Comparison of ENCODE assay signal across 9 cellular contexts in genomic region chr2:136375017-136375901, GRCh38.
DNase-seq lines count a peak whose midpoint lies in the region; ATAC-seq and TF ChIP-seq lines count a peak whose summit lies in the region.
"Had no signal": no experiment of that assay in that cellular context is flagged by ENCODE, and none has a peak within 500 bp of the region (broad histone marks: within the 10 kb centered on the region; RNA-seq: fewer than 3 reads in every experiment).

No MANE protein-coding gene starts in this region.

- no peak overlapping the region for H3K4ac ChIP-seq in trophoblast cell (ENCODE audit: low read depth, low read length)

- CTCF ChIA-PET in A673 (lab: Charles Lee), result interaction anchor here (0.6 kb wide), 1 partner anchor 416 kb away, joined by 6 read pairs; no protein-coding TSS in a partner anchor

- no peak overlapping the region for H4K12ac ChIP-seq in trophoblast cell (ENCODE audit: low read depth, low read length)

- H3K27ac ChIP-seq in trophoblast cell (ENCODE audit: low read depth, low read length) (no peak overlapping the region), A673 (ENCODE audit: low read depth, low read length, poor library complexity, severe bottlenecking) (no peak overlapping the region)
- H3K27ac ChIP-seq: SK-N-MC had no signal

- no peaks in the 10 kb centered on the region for H3K79me1 ChIP-seq in trophoblast cell (ENCODE audit: low read length)

- no peak overlapping the region for H3K4me2 ChIP-seq in trophoblast cell (ENCODE audit: low read length)

- H2BK12ac ChIP-seq in trophoblast cell (ENCODE audit: low read length), result no peak overlapping the region

- H4K91ac ChIP-seq in trophoblast cell (ENCODE audit: low read depth, low read length), result no peak overlapping the region

- no peaks in the 10 kb centered on the region for H3K36me3 Mint-ChIP-seq in activated CD4-positive, alpha-beta T cell treated with anti-CD3 and anti-CD28 coated beads, Interleukin-2, amount 10 ng/mL, durations not matched to agents 24 days and 14 days (ENCODE audit: low read depth)
- H3K36me3 Mint-ChIP-seq in nephron progenitor cell (ENCODE audit: low read depth), result no peaks in the 10 kb centered on the region

- no peak overlapping the region for H3K9ac ChIP-seq in trophoblast cell (ENCODE audit: low read length)

- H3K4me1 ChIP-seq in trophoblast cell (ENCODE audit: control insufficient read depth in 1 of 2, insufficient read depth in 2 of 2, low read length in 2 of 2), result peaks cover 0 to 3% of the 10 kb centered on the region in 2 experiments
- H3K4me1 ChIP-seq in A673 (ENCODE audit: insufficient read depth, low read length, poor library complexity, severe bottlenecking), result no peaks in the 10 kb centered on the region

- no peak overlapping the region for H3K4me3 ChIP-seq in trophoblast cell (ENCODE audit: low read depth, low read length)
- H3K4me3 ChIP-seq in A673 (ENCODE audit: low read depth, low read length, poor library complexity, severe bottlenecking), result no peak overlapping the region
- H3K4me3 ChIP-seq: SK-N-MC had no signal

- peaks cover 3% of the 10 kb centered on the region for H3K27me3 Mint-ChIP-seq in activated CD4-positive, alpha-beta T cell treated with anti-CD3 and anti-CD28 coated beads, Interleukin-2, amount 10 ng/mL, durations not matched to agents 24 days and 14 days
- no peaks in the 10 kb centered on the region for H3K27me3 Mint-ChIP-seq in nephron progenitor cell (ENCODE audit: low read depth, poor library complexity)

- no peak overlapping the region for H2BK120ac ChIP-seq in trophoblast cell (ENCODE audit: insufficient read depth, low read length, poor library complexity)

- no peak overlapping the region for H2AK5ac ChIP-seq in trophoblast cell (ENCODE audit: low read length)

- H3K14ac ChIP-seq in trophoblast cell (ENCODE audit: low read length), result no peak overlapping the region

- no peak overlapping the region for H2AFZ ChIP-seq in trophoblast cell (ENCODE audit: insufficient read depth, low read length, poor library complexity)

- H3K9me3 ChIP-seq in trophoblast cell (ENCODE audit: insufficient read depth, low read depth, low read length), result no peaks in the 10 kb centered on the region
- H3K9me3 ChIP-seq in A673 (ENCODE audit: low read depth, low read length, poor library complexity, severe bottlenecking), result no peaks in the 10 kb centered on the region

- H3K23ac ChIP-seq in trophoblast cell (ENCODE audit: low read length), result no peak overlapping the region

- H3K18ac ChIP-seq in trophoblast cell (ENCODE audit: low read length), result no peak overlapping the region

- H2BK5ac ChIP-seq in trophoblast cell (ENCODE audit: low read depth, low read length, poor library complexity), result no peak overlapping the region

- no peaks in the 10 kb centered on the region for H3K79me2 ChIP-seq in trophoblast cell (ENCODE audit: control insufficient read depth, insufficient read depth, low read length, poor library complexity)

- H3K27ac Mint-ChIP-seq in activated CD4-positive, alpha-beta T cell treated with anti-CD3 and anti-CD28 coated beads, Interleukin-2, amount 10 ng/mL, durations not matched to agents 24 days and 14 days, result peak overlapping the region; percentile 96
- H3K27ac Mint-ChIP-seq in nephron progenitor cell, result peak overlapping the region; percentile 70

- TF ChIP-seq CTCF in nephron progenitor cell (IDR thresholded peaks at IDR 0.05) (no peak), A673 (conservative IDR thresholded peaks at IDR 0.05; ENCODE audit: low read depth, low read length) (no peak)

- H3K4me1 Mint-ChIP-seq in activated CD4-positive, alpha-beta T cell treated with anti-CD3 and anti-CD28 coated beads, Interleukin-2, amount 10 ng/mL, durations not matched to agents 24 days and 14 days, result peaks cover 57% of the 10 kb centered on the region
- peaks cover 47% of the 10 kb centered on the region for H3K4me1 Mint-ChIP-seq in nephron progenitor cell

- H3K36me3 ChIP-seq in trophoblast cell (ENCODE audit: control insufficient read depth in 1 of 2, insufficient read depth in 2 of 2, low read length in 2 of 2), result no peaks in the 10 kb centered on the region
- no peaks in the 10 kb centered on the region for H3K36me3 ChIP-seq in A673 (ENCODE audit: insufficient read depth, low read length, poor library complexity, severe bottlenecking)

- POLR2A ChIA-PET in A673 (lab: Charles Lee; ENCODE audit: low non-redundant PET), result no interaction called here

- no TSS peak for BruUV-seq in A673 (replicated peaks; lab: Mats Ljungman, UMichigan)

- peak overlapping the region; percentile 69 for H3K4me3 Mint-ChIP-seq in activated CD4-positive, alpha-beta T cell treated with anti-CD3 and anti-CD28 coated beads, Interleukin-2, amount 10 ng/mL, durations not matched to agents 24 days and 14 days
- no peak overlapping the region for H3K4me3 Mint-ChIP-seq in nephron progenitor cell

- H3K27me3 ChIP-seq in trophoblast cell (ENCODE audit: insufficient read depth, low read length) (no peaks in the 10 kb centered on the region), A673 (replicated peaks; ENCODE audit: insufficient read depth, low read depth, low read length, poor library complexity) (peaks cover 22% of the 10 kb centered on the region)

- H4K8ac ChIP-seq in trophoblast cell (ENCODE audit: low read depth, low read length), result no peak overlapping the region

- peak; percentile 74 for DNase-seq in activated CD4-positive, alpha-beta T cell treated with anti-CD3 and anti-CD28 coated beads, Interleukin-2, amount 10 ng/mL, durations not matched to agents 24 days and 14 days
- DNase-seq in activated CD4-positive, alpha-beta T cell treated with anti-CD3 and anti-CD28 coated beads for 4 hours, result no peak
- DNase-seq in NOMO-1 treated with DMSO at 0.1 percent for 48 hours (lab: John Stamatoyannopoulos, UW; ENCODE audit: unreplicated experiment), result peak; percentile 66
- no peak for DNase-seq in nephron progenitor cell
- DNase-seq in trophoblast cell, result no peak
- DNase-seq in cerebellar nuclear complex (lab: John Stamatoyannopoulos, UW), result no peak
- no peak for DNase-seq in A673 (ENCODE audit: low spot score)

- peak; percentile 54 for ATAC-seq in HG02623 (IDR thresholded peaks at IDR 0.05; ENCODE audit: unreplicated experiment)

- no CpG with 5 or more reads among the region's 5 CpGs for WGBS in trophoblast cell (ENCODE audit: extremely low coverage, insufficient coverage, insufficient read length)

- intact Hi-C loops in activated CD4-positive, alpha-beta T cell treated with anti-CD3 and anti-CD28 coated beads, Interleukin-2, amount 10 ng/mL, durations not matched to agents 24 days and 14 days (cut with micrococcal nuclease), result loop anchor here (1.0 to 2.0 kb wide), 8 partner anchors 13 to 318 kb away; no protein-coding TSS in a partner anchor
- intact Hi-C loops in A673 (cut with micrococcal nuclease; ENCODE audit: unreplicated experiment), result loop anchor here (5.0 kb wide), 1 partner anchor 1388 kb away; no protein-coding TSS in a partner anchor

- H3K9me3 Mint-ChIP-seq in activated CD4-positive, alpha-beta T cell treated with anti-CD3 and anti-CD28 coated beads, Interleukin-2, amount 10 ng/mL, durations not matched to agents 24 days and 14 days, result no peaks in the 10 kb centered on the region
- H3K9me3 Mint-ChIP-seq in nephron progenitor cell, result no peaks in the 10 kb centered on the region

Comparison
In these comparisons a context has a peak if more than half of its experiments do, and no peak if none do; other contexts are left out.
1. DNase-seq: peak in activated CD4-positive, alpha-beta T cell treated with anti-CD3 and anti-CD28 coated beads, Interleukin-2, amount 10 ng/mL, durations not matched to agents 24 days and 14 days (single experiment) and NOMO-1 treated with DMSO at 0.1 percent for 48 hours (single experiment); none in activated CD4-positive, alpha-beta T cell treated with anti-CD3 and anti-CD28 coated beads for 4 hours (0 of 2), nephron progenitor cell (single experiment), trophoblast cell (0 of 2), cerebellar nuclear complex (0 of 2) and A673 (single experiment).